In genomic region chr6:33822575-33823395, GRCh38 we compare ENCODE assay signal across 10 cellular contexts. TPM values are rescaled to one million over a fixed set of nuclear protein-coding genes. Genes with fewer than 3 reads are reported as not detected.
DNase-seq lines count a peak whose midpoint lies in the region; ATAC-seq and TF ChIP-seq lines count a peak whose summit lies in the region.
"Had no signal": no experiment of that assay in that cellular context is flagged by ENCODE, and none has a peak within 500 bp of the region (broad histone marks: within the 10 kb centered on the region; RNA-seq: fewer than 3 reads in every experiment).

No MANE protein-coding gene starts in this region.

- no peak overlapping the region for H4K91ac ChIP-seq in trophoblast cell (ENCODE audit: low read depth, low read length)

- peaks cover 12% of the 10 kb centered on the region for H3K27me3 ChIP-seq in BJ (ENCODE audit: control insufficient read depth, insufficient read depth, low read length)
- H3K27me3 ChIP-seq in foreskin keratinocyte: peaks cover 2% of the 10 kb centered on the region
- no peaks in the 10 kb centered on the region for H3K27me3 ChIP-seq in trophoblast cell (ENCODE audit: insufficient read depth, low read length)

- no peak for DNase-seq in BJ (ENCODE audit: low read depth)
- DNase-seq in HFF-Myc (ENCODE audit: extremely low read depth, low read depth): no peak
- peak; percentile 33 for DNase-seq in OCI-LY7 (ENCODE audit: low spot score)
- no peak for DNase-seq in foreskin keratinocyte
- DNase-seq in medulla oblongata (ENCODE audit: extremely low spot score): no peak
- no peak for DNase-seq in trophoblast cell
- DNase-seq in central memory CD4-positive, alpha-beta T cell: no peak
- DNase-seq: T-helper 2 cell had no signal

- H3K9me2 ChIP-seq in OCI-LY7 (ENCODE audit: insufficient read depth, low read length): no peaks in the 10 kb centered on the region

- H3K4me2 ChIP-seq in OCI-LY7 (ENCODE audit: low read length) (no peak overlapping the region), trophoblast cell (ENCODE audit: low read length) (no peak overlapping the region)

- H2AFZ ChIP-seq in OCI-LY7 (ENCODE audit: low read length) (no peak overlapping the region), trophoblast cell (ENCODE audit: insufficient read depth, low read length, poor library complexity) (no peak overlapping the region)

- H3K4me1 ChIP-seq in OCI-LY7 (ENCODE audit: insufficient read depth, low read length, poor library complexity, severe bottlenecking) (no peaks in the 10 kb centered on the region), foreskin keratinocyte (peaks cover 3% of the 10 kb centered on the region), trophoblast cell (ENCODE audit: control insufficient read depth in 1 of 2, insufficient read depth in 2 of 2, low read length in 2 of 2) (no peaks in the 10 kb centered on the region)
- H3K4me1 ChIP-seq: esophagus muscularis mucosa had no signal

- no peak overlapping the region for H2BK12ac ChIP-seq in trophoblast cell (ENCODE audit: low read length)

- no peaks in the 10 kb centered on the region for H3K9me3 ChIP-seq in OCI-LY7 (ENCODE audit: low read length)
- no peaks in the 10 kb centered on the region for H3K9me3 ChIP-seq in trophoblast cell (ENCODE audit: insufficient read depth, low read depth, low read length)
- H3K9me3 ChIP-seq: esophagus muscularis mucosa had no signal

- CTCF ChIA-PET in BJ (lab: Yijun Ruan, JAX): no interaction called here
- CTCF ChIA-PET in OCI-LY7 (lab: Charles Lee; ENCODE audit: unreplicated experiment): no interaction called here

- H3K4ac ChIP-seq in trophoblast cell (ENCODE audit: low read depth, low read length): no peak overlapping the region

- no TSS peak for BruUV-seq in OCI-LY7 (replicated peaks; lab: Mats Ljungman, UMichigan)

- ATAC-seq in foreskin keratinocyte (peak; percentile 42), HG02973 (IDR thresholded peaks at IDR 0.05; ENCODE audit: unreplicated experiment) (no peak)

- H3K18ac ChIP-seq in trophoblast cell (ENCODE audit: low read length): no peak overlapping the region

- H3K14ac ChIP-seq in trophoblast cell (ENCODE audit: low read length): no peak overlapping the region

- no peak overlapping the region for H3K9ac ChIP-seq in trophoblast cell (ENCODE audit: low read length)

- no peaks in the 10 kb centered on the region for H3K79me1 ChIP-seq in trophoblast cell (ENCODE audit: low read length)

- H2BK120ac ChIP-seq in trophoblast cell (ENCODE audit: insufficient read depth, low read length, poor library complexity): no peak overlapping the region

- H2BK5ac ChIP-seq in trophoblast cell (ENCODE audit: low read depth, low read length, poor library complexity): no peak overlapping the region

- POLR2A ChIA-PET in BJ (lab: Charles Lee): no interaction called here
- POLR2A ChIA-PET in OCI-LY7 (lab: Charles Lee): no interaction called here

- H3K23ac ChIP-seq in trophoblast cell (ENCODE audit: low read length): no peak overlapping the region

- no peaks in the 10 kb centered on the region for H4K20me1 ChIP-seq in OCI-LY7 (ENCODE audit: insufficient read depth, low read length)

- no peaks in the 10 kb centered on the region for H3K79me2 ChIP-seq in OCI-LY7 (ENCODE audit: insufficient read depth, low read depth, low read length)
- H3K79me2 ChIP-seq in trophoblast cell (ENCODE audit: control insufficient read depth, insufficient read depth, low read length, poor library complexity): no peaks in the 10 kb centered on the region

- H3K4me3 ChIP-seq in BJ (ENCODE audit: low read depth, low read length) (no peak overlapping the region), HFF-Myc (replicated peaks; ENCODE audit: low read depth, low read length) (no peak overlapping the region), OCI-LY7 (ENCODE audit: low read depth, low read length, poor library complexity, severe bottlenecking) (no peak overlapping the region), trophoblast cell (ENCODE audit: low read depth, low read length) (no peak overlapping the region)
- H3K4me3 ChIP-seq: esophagus muscularis mucosa had no signal

- intact Hi-C loops in OCI-LY7 (cut with micrococcal nuclease; ENCODE audit: unreplicated experiment): no loop called here

- TF ChIP-seq CTCF in BJ (IDR thresholded peaks at IDR 0.05; ENCODE audit: insufficient read depth, low read depth, low read length) (peak; percentile 27; the same call in 1 of the 2 replicates), HFF-Myc (IDR thresholded peaks at IDR 0.05; ENCODE audit: low read depth, low read length, missing control alignments) (peak; percentile 34), OCI-LY7 (conservative IDR thresholded peaks at IDR 0.05; ENCODE audit: low read length) (peak; percentile 41), foreskin keratinocyte (conservative IDR thresholded peaks at IDR 0.05) (peak; percentile 43)

- H3K36me3 ChIP-seq in BJ (ENCODE audit: control insufficient read depth, insufficient read depth, low read length) (no peaks in the 10 kb centered on the region), OCI-LY7 (ENCODE audit: insufficient read depth, low read length) (no peaks in the 10 kb centered on the region), trophoblast cell (ENCODE audit: control insufficient read depth in 1 of 2, insufficient read depth in 2 of 2, low read length in 2 of 2) (no peaks in the 10 kb centered on the region)
- H3K36me3 ChIP-seq: esophagus muscularis mucosa had no signal

- no CpG with 5 or more reads among the region's 10 CpGs for WGBS in trophoblast cell (ENCODE audit: extremely low coverage, insufficient coverage, insufficient read length)

- H4K8ac ChIP-seq in trophoblast cell (ENCODE audit: low read depth, low read length): no peak overlapping the region

- H3K27ac ChIP-seq in OCI-LY7 (ENCODE audit: low read depth, low read length, poor library complexity, severe bottlenecking): no peak overlapping the region
- no peak overlapping the region for H3K27ac ChIP-seq in foreskin keratinocyte
- H3K27ac ChIP-seq in trophoblast cell (ENCODE audit: low read depth, low read length): no peak overlapping the region
- H3K27ac ChIP-seq: esophagus muscularis mucosa had no signal

- no peak overlapping the region for H2AK5ac ChIP-seq in trophoblast cell (ENCODE audit: low read length)

- no peak overlapping the region for H4K12ac ChIP-seq in trophoblast cell (ENCODE audit: low read depth, low read length)

RNA-seq across cellular contexts. Expression of gene MLN, which starts 19.0 kb away (rescaled TPM):
- polyA plus RNA-seq in BJ (2011; rRNA removed) (not detected in 2 replicates), foreskin keratinocyte (not detected in 2 replicates)
- not detected in 2 replicates for polyA minus RNA-seq in BJ (2011; rRNA and poly(A)+ RNA removed)
- total RNA-seq in OCI-LY7 (2014; rRNA removed; shearing (Covaris generic)): not detected in 2 replicates
- total RNA-seq in OCI-LY7 (2022) (not detected in 2 replicates), foreskin keratinocyte (not detected in 2 replicates)
- 0.10 TPM in 1 of 2 replicates, not detected in the other for polyA plus RNA-seq in trophoblast cell (2013)
- total RNA-seq: esophagus muscularis mucosa had no signal

RNA-seq across cellular contexts. Expression of gene LEMD2, which starts 33.9 kb away (rescaled TPM):
- polyA plus RNA-seq in BJ (2011; rRNA removed) (59.8 and 62.2 TPM in 2 replicates), foreskin keratinocyte (51.7 and 53.6 TPM in 2 replicates)
- 38.0 and 43.2 TPM in 2 replicates for polyA minus RNA-seq in BJ (2011; rRNA and poly(A)+ RNA removed)
- total RNA-seq in OCI-LY7 (2014; rRNA removed; shearing (Covaris generic)): 59.2 and 62.2 TPM in 2 replicates
- total RNA-seq in OCI-LY7 (2022) (66.9 and 77.8 TPM in 2 replicates), foreskin keratinocyte (54.2 and 56.5 TPM in 2 replicates)
- 28.0 TPM in 2 replicates for polyA plus RNA-seq in trophoblast cell (2013)
